14 cellular contexts compared by ENCODE assay signal in the genomic region with DNA sequence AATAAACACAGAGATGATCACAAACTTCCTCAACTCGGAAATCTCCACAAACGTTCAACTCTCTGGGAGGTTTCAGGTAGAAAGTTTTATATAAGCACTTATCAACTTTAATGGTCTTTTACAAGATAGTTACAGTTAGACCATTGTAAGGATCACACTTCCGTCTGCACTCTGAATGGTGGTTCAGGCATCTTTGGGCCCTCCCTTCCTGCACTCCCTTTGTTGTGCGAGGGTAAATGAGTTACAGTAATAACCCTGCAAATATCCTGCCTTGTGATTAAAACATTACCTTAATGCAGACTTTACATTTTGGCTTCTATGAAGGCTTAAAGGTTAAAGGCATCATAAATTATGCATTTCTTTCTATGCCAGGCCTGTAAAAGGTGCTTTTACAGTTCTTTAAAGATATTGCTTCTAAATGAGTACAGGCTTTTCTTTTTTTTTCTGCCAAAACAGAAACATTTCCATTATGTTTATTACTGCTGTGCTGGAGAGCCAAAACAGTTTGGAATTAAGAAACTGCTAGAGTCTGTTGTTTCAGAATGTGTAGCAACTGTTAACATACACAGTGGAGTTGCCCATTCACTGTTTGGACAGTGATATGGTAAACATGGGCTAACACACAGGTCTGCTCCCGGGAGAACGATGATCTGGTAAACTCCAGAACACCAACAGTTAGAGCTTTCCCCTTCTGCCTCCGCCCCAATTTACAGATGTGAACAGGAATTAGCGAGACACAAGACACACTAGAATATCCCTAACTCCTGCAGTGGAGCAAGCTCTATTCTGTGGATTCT. TPM values are rescaled to one million over a fixed set of nuclear protein-coding genes. Genes with fewer than 3 reads are reported as not detected.
DNase-seq lines count a peak whose midpoint lies in the region; FAIRE-seq and TF ChIP-seq lines count a peak whose summit lies in the region.
"Had no signal": no experiment of that assay in that cellular context is flagged by ENCODE, and none has a peak within 500 bp of the region (broad histone marks: within the 10 kb centered on the region; RNA-seq: fewer than 3 reads in every experiment).

No MANE protein-coding gene starts in this region.

- CTCF ChIA-PET in CD8-positive, alpha-beta memory T cell (lab: Charles Lee), result no interaction called here

- H3K4me3 ChIP-seq in astrocyte (ENCODE audit: insufficient read depth, low read depth, low read length) (peak overlapping the region; percentile 60), kidney (ENCODE audit: low read length in 2 of 2) (peak overlapping the region; percentile 54 to 82), smooth muscle cell (no peak overlapping the region)
- H3K4me3 ChIP-seq in CD8-positive, alpha-beta memory T cell (ENCODE audit: low read length), result no peak overlapping the region
- H3K4me3 ChIP-seq: K562 had no signal

- no peak for TF ChIP-seq CTCF in astrocyte (IDR thresholded peaks at IDR 0.05; ENCODE audit: insufficient read depth, low read depth, low read length)
- no peak for TF ChIP-seq CTCF in kidney (IDR thresholded peaks at IDR 0.05; ENCODE audit: borderline replicate concordance, extremely low read depth, insufficient read depth)
- no peak for TF ChIP-seq CTCF in smooth muscle cell (IDR thresholded peaks at IDR 0.05; ENCODE audit: borderline replicate concordance, insufficient read depth, poor library complexity, severe bottlenecking)

- peak overlapping the region; percentile 87 for H3K4me3 Mint-ChIP-seq in astrocyte (ENCODE audit: unreplicated experiment)
- H3K4me3 Mint-ChIP-seq in activated T-cell treated with anti-CD3 and anti-CD28 coated beads, Interleukin-2, amount 50 U/mL, for 24 hours, result no peak overlapping the region
- H3K4me3 Mint-ChIP-seq in CD8-positive, alpha-beta memory T cell, result no peak overlapping the region
- H3K4me3 Mint-ChIP-seq: stimulated activated memory B cell treated with anti-CD40 and anti-IgM and Interleukin-4, amounts not matched to agents 10 μg/mL and 1 μg/mL and 100 μg/mL, for 72 hours had no signal

- H2AFZ ChIP-seq in astrocyte (ENCODE audit: low read depth, low read length), result peak overlapping the region; percentile 66
- H2AFZ ChIP-seq in smooth muscle cell (ENCODE audit: low read depth), result no peak overlapping the region

- H3K9ac ChIP-seq in astrocyte (ENCODE audit: low read length) (no peak overlapping the region), kidney (ENCODE audit: low read length in 2 of 2) (peak overlapping the region; percentile 2 to 33), smooth muscle cell (ENCODE audit: low read depth) (no peak overlapping the region)

- intact Hi-C loops in kidney (cut with DNase I), result no loop called here

- no peak overlapping the region for H3K27ac ChIP-seq in astrocyte (ENCODE audit: low read depth, low read length)
- no peak overlapping the region for H3K27ac ChIP-seq in kidney (ENCODE audit: low read depth in 2 of 2, low read length in 2 of 2)
- H3K27ac ChIP-seq in smooth muscle cell (ENCODE audit: low read depth), result no peak overlapping the region
- H3K27ac ChIP-seq in CD8-positive, alpha-beta memory T cell (ENCODE audit: low read depth, low read length), result no peak overlapping the region
- H3K27ac ChIP-seq: neutrophil, SJSA1 had no signal

- H3K9me3 ChIP-seq in astrocyte (ENCODE audit: insufficient read depth, low read depth, low read length), result no peaks in the 10 kb centered on the region
- H3K9me3 ChIP-seq in kidney (ENCODE audit: control insufficient read depth in 1 of 2, low read length in 2 of 2), result no peaks in the 10 kb centered on the region
- no peaks in the 10 kb centered on the region for H3K9me3 ChIP-seq in smooth muscle cell (replicated peaks; ENCODE audit: low read depth)
- no peaks in the 10 kb centered on the region for H3K9me3 ChIP-seq in CD8-positive, alpha-beta memory T cell (ENCODE audit: low read length)
- H3K9me3 ChIP-seq: neutrophil, SJSA1 had no signal

- POLR2A ChIA-PET in CD8-positive, alpha-beta memory T cell (lab: Charles Lee), result no interaction called here

- H3K9me3 Mint-ChIP-seq in astrocyte (ENCODE audit: unreplicated experiment), result peaks cover 4% of the 10 kb centered on the region
- no peaks in the 10 kb centered on the region for H3K9me3 Mint-ChIP-seq in activated T-cell treated with anti-CD3 and anti-CD28 coated beads, Interleukin-2, amount 50 U/mL, for 24 hours
- H3K9me3 Mint-ChIP-seq in CD8-positive, alpha-beta memory T cell, result peaks cover 0 to 4% (median 3%) of the 10 kb centered on the region in 5 donors
- H3K9me3 Mint-ChIP-seq: stimulated activated memory B cell treated with anti-CD40 and anti-IgM and Interleukin-4, amounts not matched to agents 10 μg/mL and 1 μg/mL and 100 μg/mL, for 72 hours had no signal

- H3K4me1 Mint-ChIP-seq in astrocyte (ENCODE audit: low read depth, unreplicated experiment), result peaks cover 15% of the 10 kb centered on the region
- H3K4me1 Mint-ChIP-seq in activated T-cell treated with anti-CD3 and anti-CD28 coated beads, Interleukin-2, amount 50 U/mL, for 24 hours (ENCODE audit: low read depth), result peaks cover 2% of the 10 kb centered on the region
- H3K4me1 Mint-ChIP-seq in CD8-positive, alpha-beta memory T cell, result peaks cover 0 to 5% (median 3%) of the 10 kb centered on the region in 3 donors

- H3K36me3 ChIP-seq in astrocyte (ENCODE audit: insufficient read depth, low read length) (no peaks in the 10 kb centered on the region), kidney (ENCODE audit: control insufficient read depth in 1 of 2, insufficient read depth in 2 of 2, low read length in 2 of 2) (no peaks in the 10 kb centered on the region), smooth muscle cell (ENCODE audit: low read depth) (no peaks in the 10 kb centered on the region)
- no peaks in the 10 kb centered on the region for H3K36me3 ChIP-seq in CD8-positive, alpha-beta memory T cell (ENCODE audit: insufficient read depth, low read length)
- H3K36me3 ChIP-seq: neutrophil, SJSA1 had no signal

- H3K27me3 ChIP-seq in astrocyte (ENCODE audit: insufficient read depth, low read length) (peaks cover 32% of the 10 kb centered on the region), smooth muscle cell (ENCODE audit: low read depth) (peaks cover 96% of the 10 kb centered on the region)
- H3K27me3 ChIP-seq in CD8-positive, alpha-beta memory T cell (ENCODE audit: insufficient read depth, low read length, poor library complexity, severe bottlenecking), result peaks cover 3% of the 10 kb centered on the region

- H3K4me2 ChIP-seq in astrocyte (ENCODE audit: low read length), result peak overlapping the region; percentile 97
- peak overlapping the region; percentile 80 for H3K4me2 ChIP-seq in smooth muscle cell

- FAIRE-seq in astrocyte (lab: Jason Lieb, UNC) (no peak), kidney (lab: Jason Lieb, UNC) (no peak)
- FAIRE-seq: K562 had no signal

- DNase-seq in HuH-7 (ENCODE audit: low spot score) (peak; percentile 53), astrocyte (ENCODE audit: low read depth) (no peak), kidney (no peak), smooth muscle cell (lab: John Stamatoyannopoulos, UW; ENCODE audit: unreplicated experiment) (no peak), DMS 273 (lab: John Stamatoyannopoulos, UW; ENCODE audit: unreplicated experiment) (no peak)
- no peak for DNase-seq in central memory CD4-positive, alpha-beta T cell
- DNase-seq in activated T-cell treated with anti-CD3 and anti-CD28 coated beads, Interleukin-2, amount 50 U/mL, for 24 hours, result no peak
- DNase-seq in CD8-positive, alpha-beta memory T cell, result no peak
- DNase-seq: activated CD8-positive, alpha-beta memory T cell treated with anti-CD3 and anti-CD28 coated beads, Interleukin-2, amount 50 U/mL, for 48 hours; effector memory CD4-positive, alpha-beta T cell had no signal

- H3K79me2 ChIP-seq in astrocyte (ENCODE audit: insufficient read depth, low read length) (no peaks in the 10 kb centered on the region), smooth muscle cell (ENCODE audit: low read depth) (no peaks in the 10 kb centered on the region)

- peak overlapping the region; percentile 31 for H3K27ac Mint-ChIP-seq in astrocyte (ENCODE audit: unreplicated experiment)
- H3K27ac Mint-ChIP-seq in activated T-cell treated with anti-CD3 and anti-CD28 coated beads, Interleukin-2, amount 50 U/mL, for 24 hours, result no peak overlapping the region
- no peak overlapping the region for H3K27ac Mint-ChIP-seq in CD8-positive, alpha-beta memory T cell
- H3K27ac Mint-ChIP-seq: stimulated activated memory B cell treated with anti-CD40 and anti-IgM and Interleukin-4, amounts not matched to agents 10 μg/mL and 1 μg/mL and 100 μg/mL, for 72 hours had no signal

- peaks cover 84% of the 10 kb centered on the region for H3K27me3 Mint-ChIP-seq in astrocyte (ENCODE audit: low read depth, unreplicated experiment)
- H3K27me3 Mint-ChIP-seq in activated T-cell treated with anti-CD3 and anti-CD28 coated beads, Interleukin-2, amount 50 U/mL, for 24 hours, result peaks cover 60% of the 10 kb centered on the region
- peaks cover 31 to 52% of the 10 kb centered on the region in 2 donors for H3K27me3 Mint-ChIP-seq in CD8-positive, alpha-beta memory T cell

- peaks cover 4% of the 10 kb centered on the region for H3K36me3 Mint-ChIP-seq in astrocyte (ENCODE audit: low read depth, unreplicated experiment)
- no peaks in the 10 kb centered on the region for H3K36me3 Mint-ChIP-seq in activated T-cell treated with anti-CD3 and anti-CD28 coated beads, Interleukin-2, amount 50 U/mL, for 24 hours (ENCODE audit: low read depth)
- peaks cover 0 to 4% (median 0%) of the 10 kb centered on the region in 3 donors for H3K36me3 Mint-ChIP-seq in CD8-positive, alpha-beta memory T cell
- H3K36me3 Mint-ChIP-seq: stimulated activated memory B cell treated with anti-CD40 and anti-IgM and Interleukin-4, amounts not matched to agents 10 μg/mL and 1 μg/mL and 100 μg/mL, for 72 hours had no signal

- 50% methylated on average over 8 of the region's 8 CpGs for WGBS in smooth muscle cell (ENCODE audit: low lambda C conversion rate)

- no peaks in the 10 kb centered on the region for H3F3A ChIP-seq in smooth muscle cell (ENCODE audit: low read depth)

- H3K4me1 ChIP-seq in astrocyte (ENCODE audit: insufficient read depth, low read length) (no peaks in the 10 kb centered on the region), kidney (ENCODE audit: control insufficient read depth in 1 of 2, insufficient read depth in 1 of 2, low read depth in 1 of 2, low read length in 2 of 2) (peaks cover 0 to 6% of the 10 kb centered on the region in 2 donors), smooth muscle cell (ENCODE audit: low read depth) (peaks cover 6% of the 10 kb centered on the region)
- H3K4me1 ChIP-seq in CD8-positive, alpha-beta memory T cell (ENCODE audit: insufficient read depth, low read length), result no peaks in the 10 kb centered on the region

- H4K20me1 ChIP-seq in astrocyte (ENCODE audit: insufficient read depth, low read length) (no peaks in the 10 kb centered on the region), smooth muscle cell (ENCODE audit: low read depth) (no peaks in the 10 kb centered on the region)

RNA-seq across cellular contexts. Expression of gene PRUNE2, which starts 1.1 kb away (rescaled TPM):
- total RNA-seq in astrocyte (7.7 and 8.7 TPM in 2 replicates), kidney (65.1 TPM), smooth muscle cell (1.2 and 1.9 TPM in 2 replicates)
- polyA plus RNA-seq in kidney (ENCODE audit: insufficient read depth, low read depth, low replicate concordance) (12.6 TPM), smooth muscle cell (0.79 and 1.0 TPM in 2 replicates)
- under 1 TPM; 0.48 to 0.53 TPM for total RNA-seq in CD8-positive, alpha-beta memory T cell
- polyA plus RNA-seq in CD8-positive, alpha-beta memory T cell, result 0.21 TPM

Comparison
In these comparisons a context has a peak if more than half of its experiments do, and no peak if none do; other contexts are left out.
1. H3K4me3 ChIP-seq: peak in astrocyte (single experiment) and kidney (2 of 2); none in smooth muscle cell (single experiment) and CD8-positive, alpha-beta memory T cell (single experiment).
2. H3K9ac ChIP-seq: peak in kidney (2 of 2); none in astrocyte (single experiment) and smooth muscle cell (single experiment).